In genomic region chrX:152869972-152870371, GRCh38 we compare ENCODE assay signal across 17 cellular contexts.
"Had no signal": no experiment of that assay in that cellular context is flagged by ENCODE, and none has a peak within 500 bp of the region (broad histone marks: within the 10 kb centered on the region; RNA-seq: fewer than 3 reads in every experiment).

No MANE protein-coding gene starts in this region.

- DNase-seq: activated CD4-positive, alpha-beta T cell treated with anti-CD3 and anti-CD28 coated beads, Interleukin-2, amount 50 U/mL, for 4 hours; activated effector memory CD4-positive, alpha-beta T cell treated with anti-CD3 and anti-CD28 coated beads, Interleukin-2, amount 50 U/mL, for 16 hours; activated T-cell treated with anti-CD3 and anti-CD28 coated beads, Interleukin-2, amount 50 U/mL, for 72 hours; cerebellar nuclear complex; effector memory CD4-positive, alpha-beta T cell; kidney; midbrain; stimulated activated CD4-positive, alpha-beta T cell treated with anti-CD3 and anti-CD28 coated beads, Interleukin-2, amount 100 ng/mL, for 24 hours; stimulated activated naive CD8-positive, alpha-beta T cell treated with anti-CD3 and anti-CD28 coated beads, Interleukin-15, Interleukin-2, amounts not matched to agents 100 U/mL and 50 U/mL, for 24 hours; T-cell; T1000 had no signal

- H3K4me1 Mint-ChIP-seq: nephron had no signal

- H3K27ac Mint-ChIP-seq: activated naive CD8-positive, alpha-beta T cell; activated T-cell treated with anti-CD3 and anti-CD28 coated beads, Interleukin-2, amount 50 U/mL, for 72 hours; dendritic cell treated with granulocyte-macrophage colony-stimulating factor and Interleukin-4, amounts not matched to agents 40 ng/mL and 50 ng/mL, for 4 days; nephron; progenitor cell of endocrine pancreas; T-cell had no signal

- H3K36me3 Mint-ChIP-seq: activated naive CD8-positive, alpha-beta T cell had no signal

- H3K9me3 Mint-ChIP-seq: activated T-cell treated with anti-CD3 and anti-CD28 coated beads, Interleukin-2, amount 50 U/mL, for 72 hours; dendritic cell treated with granulocyte-macrophage colony-stimulating factor and Interleukin-4, amounts not matched to agents 40 ng/mL and 50 ng/mL, for 4 days; T-cell had no signal

- H3K27ac ChIP-seq: tibial nerve had no signal

- H3K27me3 Mint-ChIP-seq: activated naive CD8-positive, alpha-beta T cell; progenitor cell of endocrine pancreas had no signal

- H3K9me3 ChIP-seq: tibial nerve had no signal

- H3K4me1 ChIP-seq: tibial nerve had no signal

- H3K27me3 ChIP-seq: tibial nerve had no signal

- H3K4me3 Mint-ChIP-seq: activated naive CD8-positive, alpha-beta T cell; activated T-cell treated with anti-CD3 and anti-CD28 coated beads, Interleukin-2, amount 50 U/mL, for 72 hours; dendritic cell treated with granulocyte-macrophage colony-stimulating factor and Interleukin-4, amounts not matched to agents 40 ng/mL and 50 ng/mL, for 4 days; nephron; T-cell had no signal

- ATAC-seq: activated T-cell treated with anti-CD3 and anti-CD28 coated beads, Interleukin-2, amount 50 U/mL, for 72 hours; left lobe of liver; stimulated activated naive CD8-positive, alpha-beta T cell treated with anti-CD3 and anti-CD28 coated beads, Interleukin-15, Interleukin-2, amounts not matched to agents 100 U/mL and 50 U/mL, for 24 hours; T-cell had no signal

- H3K4me3 ChIP-seq: tibial nerve had no signal
